In the genomic region with DNA sequence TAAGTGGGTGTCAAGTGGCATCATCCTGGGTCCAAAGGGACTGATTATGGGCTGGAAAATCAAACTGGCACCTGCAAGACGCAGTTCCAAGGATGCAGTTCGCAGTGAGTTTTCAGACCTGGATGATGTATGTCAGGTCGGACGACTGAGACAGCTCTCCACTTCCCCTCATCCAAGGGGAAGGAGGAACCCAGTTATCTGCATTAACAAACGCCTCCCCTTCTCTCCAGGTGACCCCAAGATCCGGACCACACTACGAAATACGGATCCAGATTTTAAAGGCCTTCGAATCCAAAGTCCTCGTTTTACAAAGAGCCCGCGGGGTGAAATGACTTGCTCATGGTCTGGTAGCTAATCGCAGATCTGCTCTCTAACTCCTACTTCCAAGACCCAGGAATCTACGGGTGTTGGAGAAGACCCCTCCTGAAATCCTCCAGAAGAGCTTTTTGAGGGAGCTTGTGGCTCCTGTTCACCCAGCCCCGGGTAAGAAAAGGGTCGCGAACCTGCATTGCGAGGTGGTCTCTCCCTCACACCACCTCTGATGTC, we compare ENCODE assay signal across 8 cellular contexts. TPM values are rescaled to one million over a fixed set of nuclear protein-coding genes. Genes with fewer than 3 reads are reported as not detected.
DNase-seq lines count a peak whose midpoint lies in the region; ATAC-seq, FAIRE-seq and TF ChIP-seq lines count a peak whose summit lies in the region.

No MANE protein-coding gene starts in this region.

- no peaks in the 10 kb centered on the region for H3K9me3 ChIP-seq in Panc1 (ENCODE audit: control insufficient read depth, insufficient read depth, low read depth, low read length)
- no peaks in the 10 kb centered on the region for H3K9me3 ChIP-seq in pancreas

- in situ Hi-C loops in Panc1 (cut with HindIII; ENCODE audit: low pct_unique_long_range_greater_than_20kb, low sequenced_read_pairs), result no loop called here

- POLR2A ChIA-PET in Panc1 (lab: Charles Lee), result interaction anchor here (0.6 kb wide), 1 partner anchor 288 kb away, joined by 8 read pairs; no protein-coding TSS in a partner anchor

- H3K36me3 ChIP-seq in Panc1 (ENCODE audit: control insufficient read depth, insufficient read depth, low read length) (no peaks in the 10 kb centered on the region), pancreas (no peaks in the 10 kb centered on the region)

- peak; percentile 2 for ATAC-seq in HG02588 (IDR thresholded peaks at IDR 0.05; ENCODE audit: unreplicated experiment)
- peak; percentile 18 for ATAC-seq in Panc1
- peak; percentile 9 to 23 (median 18) for ATAC-seq in pancreas
- no peak for ATAC-seq in HG02798 (IDR thresholded peaks at IDR 0.05; ENCODE audit: poor library complexity, unreplicated experiment)
- ATAC-seq in GM18505 (IDR thresholded peaks at IDR 0.05; ENCODE audit: unreplicated experiment), result no peak

- no peak for TF ChIP-seq CTCF in Panc1 (IDR thresholded peaks at IDR 0.05)
- no peak for TF ChIP-seq CTCF in pancreas (IDR thresholded peaks at IDR 0.05)

- intact Hi-C loops in Panc1 (cut with micrococcal nuclease; ENCODE audit: unreplicated experiment), result no loop called here
- intact Hi-C loops in pancreas (cut with DNase I), result loop anchor here in 1 of 3 donors (10.0 kb wide), 1 partner anchor 72 kb away; no protein-coding TSS in a partner anchor

- WGBS in pancreas, 2 donors, result 6 to 7% methylated on average over 18 of the region's 18 CpGs

- H3K4me3 ChIP-seq in Panc1 (ENCODE audit: low read depth in 2 of 2, low read length in 2 of 2) (peak overlapping the region; percentile 64 to 80), pancreas (peak overlapping the region; percentile 8 to 80 (median 62))

- no TSS peak for BruUV-seq in Panc1 (replicated peaks; lab: Mats Ljungman, UMichigan)

- CTCF ChIA-PET in Panc1 (lab: Charles Lee), result no interaction called here

- no peak for TF ChIP-seq POLR2A in erythroblast (IDR thresholded peaks at IDR 0.05; ENCODE audit: low read length)
- no peak for TF ChIP-seq POLR2A in GM18505 (IDR thresholded peaks at IDR 0.05; ENCODE audit: borderline replicate concordance, extremely low read depth, insufficient read depth, insufficient read length)

- H3K4me1 ChIP-seq in Panc1 (ENCODE audit: control insufficient read depth, insufficient read depth, low read length) (no peaks in the 10 kb centered on the region; the same call in 1 of the 2 replicates), pancreas (peaks cover 0 to 13% (median 8%) of the 10 kb centered on the region in 3 donors)

- FAIRE-seq in pancreas (lab: Jason Lieb, UNC), result no peak

- peak overlapping the region; percentile 88 for H3K27ac ChIP-seq in Panc1 (ENCODE audit: low read length)
- H3K27ac ChIP-seq in pancreas, result peak overlapping the region; percentile 76 to 95 (median 89)

- DNase-seq in EH (ENCODE audit: low read depth), result peak; percentile 19
- no peak for DNase-seq in Panc1 (ENCODE audit: low read depth, low spot score)
- DNase-seq in erythroblast (lab: John Stamatoyannopoulos, UW), result peak; percentile 22 to 30
- DNase-seq in pancreas, result peak in 2 of 6 donors; percentile 12 to 21
- DNase-seq in stimulated activated CD4-positive, alpha-beta T cell treated with anti-CD3 and anti-CD28 coated beads, Interleukin-4, amount 100 ng/mL, for 1 hour, result no peak

- no peaks in the 10 kb centered on the region for H3K27me3 ChIP-seq in Panc1 (ENCODE audit: control insufficient read depth, insufficient read depth, low read length)
- no peaks in the 10 kb centered on the region for H3K27me3 ChIP-seq in pancreas

RNA-seq across cellular contexts. Expression of gene SYNE2, which starts 0.5 kb away (rescaled TPM):
- total RNA-seq in Panc1 (2021; ENCODE audit: unreplicated experiment) (37.5 TPM), pancreas (100 to 1,000 TPM in 1 of 6 donors, 10 to 100 TPM in 5; 45.2 to 103 (median 57.4) TPM)
- polyA plus RNA-seq in Panc1 (2012; ENCODE audit: insufficient read length), result 39.8 TPM
- 10 to 100 TPM; 46.4 to 57.5 TPM for polyA plus RNA-seq in pancreas

Comparison
In these comparisons a context has a peak if more than half of its experiments do, and no peak if none do; other contexts are left out.
1. DNase-seq: peak in EH (single experiment) and erythroblast (2 of 2); none in Panc1 (single experiment) and stimulated activated CD4-positive, alpha-beta T cell treated with anti-CD3 and anti-CD28 coated beads, Interleukin-4, amount 100 ng/mL, for 1 hour (single experiment).
2. ATAC-seq: peak in HG02588 (single experiment), Panc1 (single experiment) and pancreas (4 of 4); none in HG02798 (single experiment) and GM18505 (single experiment).